ENCODE assay signal across 1 cellular context in the genomic region with DNA sequence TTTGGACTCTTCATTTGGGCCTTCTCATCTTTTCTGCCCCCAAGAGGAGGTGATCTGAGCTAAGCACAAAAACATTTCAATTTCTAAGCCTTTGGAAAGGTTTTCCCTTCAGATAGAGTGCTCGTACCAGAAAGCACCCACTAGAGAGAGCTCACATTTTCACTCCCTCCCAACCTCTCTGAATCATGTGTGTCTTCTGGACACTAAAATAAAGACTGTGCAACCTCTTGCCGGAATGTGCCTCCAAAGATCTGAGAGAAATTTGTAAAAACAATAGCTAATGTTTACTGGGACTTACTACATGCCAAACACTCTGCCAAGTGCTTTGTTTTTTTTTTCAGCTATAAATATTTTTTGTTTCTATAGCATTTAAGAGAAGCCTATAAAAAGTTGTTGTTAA.
TF ChIP-seq lines count a peak whose summit lies in the region.

No MANE protein-coding gene starts in this region.

TF ChIP-seq in GM23338, 12 proteins besides CTCF, POLR2A, EP300 and RAD21 (continued from another document):
- TF ChIP-seq, protein P1, sequence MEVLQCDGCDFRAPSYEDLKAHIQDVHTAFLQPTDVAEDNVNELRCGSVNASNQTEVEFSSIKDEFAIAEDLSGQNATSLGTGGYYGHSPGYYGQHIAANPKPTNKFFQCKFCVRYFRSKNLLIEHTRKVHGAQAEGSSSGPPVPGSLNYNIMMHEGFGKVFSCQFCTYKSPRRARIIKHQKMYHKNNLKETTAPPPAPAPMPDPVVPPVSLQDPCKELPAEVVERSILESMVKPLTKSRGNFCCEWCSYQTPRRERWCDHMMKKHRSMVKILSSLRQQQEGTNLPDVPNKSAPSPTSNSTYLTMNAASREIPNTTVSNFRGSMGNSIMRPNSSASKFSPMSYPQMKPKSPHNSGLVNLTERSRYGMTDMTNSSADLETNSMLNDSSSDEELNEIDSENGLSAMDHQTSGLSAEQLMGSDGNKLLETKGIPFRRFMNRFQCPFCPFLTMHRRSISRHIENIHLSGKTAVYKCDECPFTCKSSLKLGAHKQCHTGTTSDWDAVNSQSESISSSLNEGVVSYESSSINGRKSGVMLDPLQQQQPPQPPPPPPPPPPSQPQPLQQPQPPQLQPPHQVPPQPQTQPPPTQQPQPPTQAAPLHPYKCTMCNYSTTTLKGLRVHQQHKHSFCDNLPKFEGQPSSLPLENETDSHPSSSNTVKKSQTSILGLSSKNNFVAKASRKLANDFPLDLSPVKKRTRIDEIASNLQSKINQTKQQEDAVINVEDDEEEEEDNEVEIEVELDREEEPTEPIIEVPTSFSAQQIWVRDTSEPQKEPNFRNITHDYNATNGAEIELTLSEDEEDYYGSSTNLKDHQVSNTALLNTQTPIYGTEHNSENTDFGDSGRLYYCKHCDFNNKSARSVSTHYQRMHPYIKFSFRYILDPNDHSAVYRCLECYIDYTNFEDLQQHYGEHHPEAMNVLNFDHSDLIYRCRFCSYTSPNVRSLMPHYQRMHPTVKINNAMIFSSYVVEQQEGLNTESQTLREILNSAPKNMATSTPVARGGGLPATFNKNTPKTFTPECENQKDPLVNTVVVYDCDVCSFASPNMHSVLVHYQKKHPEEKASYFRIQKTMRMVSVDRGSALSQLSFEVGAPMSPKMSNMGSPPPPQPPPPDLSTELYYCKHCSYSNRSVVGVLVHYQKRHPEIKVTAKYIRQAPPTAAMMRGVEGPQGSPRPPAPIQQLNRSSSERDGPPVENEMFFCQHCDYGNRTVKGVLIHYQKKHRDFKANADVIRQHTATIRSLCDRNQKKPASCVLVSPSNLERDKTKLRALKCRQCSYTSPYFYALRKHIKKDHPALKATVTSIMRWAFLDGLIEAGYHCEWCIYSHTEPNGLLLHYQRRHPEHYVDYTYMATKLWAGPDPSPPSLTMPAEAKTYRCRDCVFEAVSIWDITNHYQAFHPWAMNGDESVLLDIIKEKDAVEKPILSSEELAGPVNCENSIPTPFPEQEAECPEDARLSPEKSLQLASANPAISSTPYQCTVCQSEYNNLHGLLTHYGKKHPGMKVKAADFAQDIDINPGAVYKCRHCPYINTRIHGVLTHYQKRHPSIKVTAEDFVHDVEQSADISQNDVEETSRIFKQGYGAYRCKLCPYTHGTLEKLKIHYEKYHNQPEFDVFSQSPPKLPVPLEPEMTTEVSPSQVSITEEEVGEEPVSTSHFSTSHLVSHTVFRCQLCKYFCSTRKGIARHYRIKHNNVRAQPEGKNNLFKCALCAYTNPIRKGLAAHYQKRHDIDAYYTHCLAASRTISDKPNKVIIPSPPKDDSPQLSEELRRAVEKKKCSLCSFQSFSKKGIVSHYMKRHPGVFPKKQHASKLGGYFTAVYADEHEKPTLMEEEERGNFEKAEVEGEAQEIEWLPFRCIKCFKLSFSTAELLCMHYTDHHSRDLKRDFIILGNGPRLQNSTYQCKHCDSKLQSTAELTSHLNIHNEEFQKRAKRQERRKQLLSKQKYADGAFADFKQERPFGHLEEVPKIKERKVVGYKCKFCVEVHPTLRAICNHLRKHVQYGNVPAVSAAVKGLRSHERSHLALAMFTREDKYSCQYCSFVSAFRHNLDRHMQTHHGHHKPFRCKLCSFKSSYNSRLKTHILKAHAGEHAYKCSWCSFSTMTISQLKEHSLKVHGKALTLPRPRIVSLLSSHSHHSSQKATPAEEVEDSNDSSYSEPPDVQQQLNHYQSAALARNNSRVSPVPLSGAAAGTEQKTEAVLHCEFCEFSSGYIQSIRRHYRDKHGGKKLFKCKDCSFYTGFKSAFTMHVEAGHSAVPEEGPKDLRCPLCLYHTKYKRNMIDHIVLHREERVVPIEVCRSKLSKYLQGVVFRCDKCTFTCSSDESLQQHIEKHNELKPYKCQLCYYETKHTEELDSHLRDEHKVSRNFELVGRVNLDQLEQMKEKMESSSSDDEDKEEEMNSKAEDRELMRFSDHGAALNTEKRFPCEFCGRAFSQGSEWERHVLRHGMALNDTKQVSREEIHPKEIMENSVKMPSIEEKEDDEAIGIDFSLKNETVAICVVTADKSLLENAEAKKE (CRISPR knock-in tag; IDR thresholded peaks at IDR 0.05), result no peak
- TF ChIP-seq EZH2 (IDR thresholded peaks at IDR 0.05; ENCODE audit: low read depth, unreplicated experiment) (no peak), POLR2AphosphoS5 (IDR thresholded peaks at IDR 0.05; ENCODE audit: low read depth) (no peak), STAT1 (IDR thresholded peaks at IDR 0.05; ENCODE audit: unreplicated experiment) (no peak), JUNB (IDR thresholded peaks at IDR 0.05; ENCODE audit: unreplicated experiment) (no peak), NANOG (IDR thresholded peaks at IDR 0.05; ENCODE audit: borderline replicate concordance) (no peak)
